ENCODE assay signal across 10 cellular contexts in the genomic region with DNA sequence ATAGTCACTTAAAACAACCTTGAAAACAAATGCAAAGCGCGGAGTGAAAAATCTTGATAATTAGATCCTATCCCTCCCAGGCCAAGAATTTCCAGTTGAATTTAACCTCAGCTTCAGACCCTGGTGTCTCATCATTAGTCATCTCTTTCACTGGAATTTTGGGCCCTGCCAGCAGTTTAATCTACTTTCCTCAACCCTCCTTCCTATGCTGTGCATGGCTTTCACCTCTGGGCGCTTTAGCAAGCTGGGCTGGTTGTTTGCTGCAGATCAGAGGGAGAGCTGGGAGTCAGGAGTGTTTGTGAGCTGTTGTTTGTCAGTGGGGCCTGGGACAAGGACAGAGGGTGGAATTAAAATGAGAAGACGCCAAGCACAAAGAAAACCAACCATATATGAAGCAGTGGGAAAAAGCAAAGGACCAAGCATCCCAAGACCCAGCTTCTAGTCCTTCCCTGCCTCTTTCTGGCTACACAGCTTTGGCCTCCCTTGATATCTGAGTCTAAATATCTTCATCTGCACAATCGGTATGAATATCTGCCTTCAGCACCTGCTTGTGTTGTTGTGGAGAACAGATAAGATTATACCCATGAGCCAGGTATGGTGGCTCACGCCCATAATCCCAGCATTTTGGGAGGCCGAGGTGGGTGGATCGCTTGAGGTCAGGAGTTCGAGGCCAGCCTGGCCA. TPM values are rescaled to one million over a fixed set of nuclear protein-coding genes. Genes with fewer than 3 reads are reported as not detected.
DNase-seq lines count a peak whose midpoint lies in the region; ATAC-seq and TF ChIP-seq lines count a peak whose summit lies in the region.
"Had no signal": no experiment of that assay in that cellular context is flagged by ENCODE, and none has a peak within 500 bp of the region (broad histone marks: within the 10 kb centered on the region; RNA-seq: fewer than 3 reads in every experiment).

No MANE protein-coding gene starts in this region.

- no peaks in the 10 kb centered on the region for H3K36me3 ChIP-seq in Peyer's patch
- peaks cover 0 to 11% (median 2%) of the 10 kb centered on the region in 4 donors for H3K36me3 ChIP-seq in esophagus muscularis mucosa
- H3K36me3 ChIP-seq in psoas muscle (ENCODE audit: insufficient read depth in 1 of 2, low read depth in 1 of 2), result no peaks in the 10 kb centered on the region
- no peaks in the 10 kb centered on the region for H3K36me3 ChIP-seq in mucosa of descending colon (ENCODE audit: low read depth)

- H3K9me3 ChIP-seq in Peyer's patch (no peaks in the 10 kb centered on the region), esophagus muscularis mucosa (no peaks in the 10 kb centered on the region), psoas muscle (no peaks in the 10 kb centered on the region), mucosa of descending colon (no peaks in the 10 kb centered on the region)

- TF ChIP-seq POLR2A in Peyer's patch (IDR thresholded peaks at IDR 0.05) (no peak), esophagus muscularis mucosa (IDR thresholded peaks at IDR 0.05; ENCODE audit: low read depth) (no peak)

- H3K4me1 ChIP-seq in Peyer's patch, result peaks cover 0 to 47% (median 2%) of the 10 kb centered on the region in 4 donors
- H3K4me1 ChIP-seq in esophagus muscularis mucosa, result peaks cover 64 to 95% (median 91%) of the 10 kb centered on the region in 4 donors
- peaks cover 17% of the 10 kb centered on the region for H3K4me1 ChIP-seq in psoas muscle
- H3K4me1 ChIP-seq in mucosa of descending colon (ENCODE audit: low read depth), result peaks cover 37% of the 10 kb centered on the region

- no peak for TF ChIP-seq EP300 in esophagus muscularis mucosa (IDR thresholded peaks at IDR 0.05)

- H3K27ac ChIP-seq in Peyer's patch (peak overlapping the region in 3 of 4 donors; percentile 23 to 29 (median 25)), esophagus muscularis mucosa (replicated peaks in 1 of 4) (peak overlapping the region; percentile 86 to 93 (median 90)), psoas muscle (peak overlapping the region; percentile 46)

- H3K36me3 Mint-ChIP-seq in stimulated activated memory B cell treated with anti-CD40 and anti-IgM and Interleukin-4, amounts not matched to agents 10 μg/mL and 1 μg/mL and 100 μg/mL, for 72 hours, result no peaks in the 10 kb centered on the region
- H3K36me3 Mint-ChIP-seq: naive B cell had no signal

- intact Hi-C loops in esophagus muscularis mucosa (cut with DNase I), result no loop called here
- intact Hi-C loops in psoas muscle (cut with DNase I), result no loop called here
- intact Hi-C loops in mucosa of descending colon (cut with DNase I, micrococcal nuclease), result no loop called here

- no peaks in the 10 kb centered on the region for H3K27me3 Mint-ChIP-seq in stimulated activated memory B cell treated with anti-CD40 and anti-IgM and Interleukin-4, amounts not matched to agents 10 μg/mL and 1 μg/mL and 100 μg/mL, for 72 hours
- H3K27me3 Mint-ChIP-seq: naive B cell had no signal

- WGBS in esophagus muscularis mucosa, result 77% methylated on average over 9 of the region's 9 CpGs
- WGBS in psoas muscle, 3 donors, result 82 to 85% (median 84%) methylated on average over 9 of the region's 9 CpGs

- no peak overlapping the region for H3K4me3 ChIP-seq in Peyer's patch
- H3K4me3 ChIP-seq in esophagus muscularis mucosa, result no peak overlapping the region
- H3K4me3 ChIP-seq in psoas muscle, result no peak overlapping the region
- H3K4me3 ChIP-seq in mucosa of descending colon, result no peak overlapping the region

- no peaks in the 10 kb centered on the region for H3K4me1 Mint-ChIP-seq in stimulated activated memory B cell treated with anti-CD40 and anti-IgM and Interleukin-4, amounts not matched to agents 10 μg/mL and 1 μg/mL and 100 μg/mL, for 72 hours

- no peak overlapping the region for H3K4me3 Mint-ChIP-seq in stimulated activated memory B cell treated with anti-CD40 and anti-IgM and Interleukin-4, amounts not matched to agents 10 μg/mL and 1 μg/mL and 100 μg/mL, for 72 hours
- H3K4me3 Mint-ChIP-seq: naive B cell had no signal

- DNase-seq in Daoy (ENCODE audit: low read depth) (peak; percentile 89), Peyer's patch (no peak), esophagus muscularis mucosa (ENCODE audit: extremely low spot score) (no peak), psoas muscle (peak in 1 of 2 donors; percentile 20), hippocampal formation (lab: John Stamatoyannopoulos, UW) (no peak), mucosa of descending colon (no peak), cerebellum (ENCODE audit: low spot score) (no peak)
- DNase-seq: activated effector memory CD4-positive, alpha-beta T cell treated with anti-CD3 and anti-CD28 coated beads, Interleukin-2, amount 50 U/mL, for 16 hours; naive B cell had no signal

- no peak for TF ChIP-seq CTCF in Peyer's patch (IDR thresholded peaks at IDR 0.05)
- no peak for TF ChIP-seq CTCF in esophagus muscularis mucosa (IDR thresholded peaks at IDR 0.05)
- no peak for TF ChIP-seq CTCF in psoas muscle (IDR thresholded peaks at IDR 0.05)
- TF ChIP-seq CTCF in mucosa of descending colon (IDR thresholded peaks at IDR 0.05), result no peak

- ATAC-seq in psoas muscle (no peak), mucosa of descending colon (no peak)
- no peak for ATAC-seq in stimulated activated memory B cell treated with anti-CD40 and anti-IgM and Interleukin-4, amounts not matched to agents 10 μg/mL and 1 μg/mL and 100 μg/mL, for 72 hours

- no peaks in the 10 kb centered on the region for H3K27me3 ChIP-seq in Peyer's patch
- H3K27me3 ChIP-seq in esophagus muscularis mucosa, result no peaks in the 10 kb centered on the region
- no peaks in the 10 kb centered on the region for H3K27me3 ChIP-seq in psoas muscle (ENCODE audit: insufficient read depth in 3 of 3, low read length in 2 of 3)

- no peaks in the 10 kb centered on the region for H3K9me3 Mint-ChIP-seq in stimulated activated memory B cell treated with anti-CD40 and anti-IgM and Interleukin-4, amounts not matched to agents 10 μg/mL and 1 μg/mL and 100 μg/mL, for 72 hours

- no peak overlapping the region for H3K27ac Mint-ChIP-seq in stimulated activated memory B cell treated with anti-CD40 and anti-IgM and Interleukin-4, amounts not matched to agents 10 μg/mL and 1 μg/mL and 100 μg/mL, for 72 hours

RNA-seq across cellular contexts. Expression of a gene that starts 13.5 kb away (rescaled TPM):
- total RNA-seq in Daoy (2014; rRNA removed; shearing (Covaris generic)), result 124 and 132 TPM in 2 replicates
- total RNA-seq in Peyer's patch (10 to 100 TPM; 15.1 to 52.8 (median 24.4) TPM), esophagus muscularis mucosa (100 to 1,000 TPM in 2 of 4 donors, 10 to 100 TPM in 2; 71.2 to 120 (median 97.3) TPM), psoas muscle (1 to 10 TPM; 4.2 to 9.4 (median 5.8) TPM), mucosa of descending colon (10 to 100 TPM; 55.0 to 90.7 (median 85.5) TPM), cerebellum (8.1 TPM)
- polyA plus RNA-seq in psoas muscle, result 1 to 10 TPM in 2 of 3 donors, under 1 TPM in 1; 0.70 to 3.6 (median 2.1) TPM

RNA-seq across cellular contexts. Expression of a gene that starts 27.7 kb away (rescaled TPM):
- total RNA-seq in Daoy (2014; rRNA removed; shearing (Covaris generic)), result 98.9 and 128 TPM in 2 replicates
- total RNA-seq in Peyer's patch (10 to 100 TPM in 1 of 4 donors, 1 to 10 TPM in 3; 1.1 to 32.2 (median 4.5) TPM), esophagus muscularis mucosa (under 1 TPM in 3 of 4 donors, not detected in 1; 0.19 to 0.80 (median 0.50) TPM), psoas muscle (under 1 TPM in 2 of 4 donors, not detected in 2; 0.10 to 0.29 TPM), mucosa of descending colon (10 to 100 TPM in 1 of 3 donors, 1 to 10 TPM in 2; 1.3 to 11.7 (median 2.4) TPM), cerebellum (6.4 TPM)
- under 1 TPM in 2 of 3 donors, not detected in 1; 0.16 to 0.25 TPM for polyA plus RNA-seq in psoas muscle

Comparison
In these comparisons a context has a peak if more than half of its experiments do, and no peak if none do; other contexts are left out.
1. H3K27ac ChIP-seq: peak in every context shown above with its lines; median percentile 90 in esophagus muscularis mucosa; 46 in psoas muscle; 25 in Peyer's patch.